Comparison of ENCODE assay signal across 2 cellular contexts in the genomic region with DNA sequence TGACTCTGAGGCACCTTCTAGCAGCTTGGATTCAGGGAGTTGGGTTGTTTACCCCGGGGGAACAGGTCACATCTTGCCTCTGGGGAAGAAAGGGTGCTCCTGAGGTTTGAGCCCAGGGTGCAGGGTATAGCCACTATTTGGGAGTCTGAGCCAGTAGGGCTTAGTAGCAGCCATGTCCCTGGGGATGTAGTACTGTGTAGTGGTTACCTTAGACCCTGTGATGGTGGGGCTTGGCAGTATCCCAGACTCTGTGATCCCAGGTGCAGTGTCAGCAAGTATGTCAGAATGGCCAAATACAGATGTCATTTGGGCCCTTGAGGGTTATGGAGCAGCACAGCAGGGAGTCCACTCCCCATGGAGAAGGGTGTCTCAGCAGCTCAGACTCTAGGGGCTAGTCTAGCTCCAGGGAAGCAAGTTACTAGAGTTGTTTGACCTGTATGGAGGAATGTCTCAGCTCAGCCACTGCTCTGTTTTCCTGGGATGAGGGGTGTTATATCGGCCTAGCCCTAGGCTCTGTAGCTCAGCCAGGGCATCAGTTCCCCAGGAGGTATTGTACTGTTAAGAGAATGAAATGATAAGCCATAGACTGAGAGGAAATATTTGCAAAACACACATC.
TF ChIP-seq lines count a peak whose summit lies in the region.

No MANE protein-coding gene starts in this region.

TF ChIP-seq in HEK293, 187 proteins besides CTCF, POLR2A, EP300 and RAD21 (continued from another document):
- no peak for TF ChIP-seq ZNF677 (tag by site-specific recombination; IDR thresholded peaks at IDR 0.05)
- no peak for TF ChIP-seq ZNF292 (tag by site-specific recombination; IDR thresholded peaks at IDR 0.05; ENCODE audit: borderline replicate concordance, low read depth)

TF ChIP-seq in HepG2, 621 proteins besides CTCF, POLR2A, EP300 and RAD21 (continued from another document):
- TF ChIP-seq ZFYVE20 (CRISPR knock-in tag; IDR thresholded peaks at IDR 0.05; ENCODE audit: borderline replicate concordance, low read depth) (no peak), RCOR2 (CRISPR knock-in tag; IDR thresholded peaks at IDR 0.05) (no peak), ZSCAN30 (CRISPR knock-in tag; IDR thresholded peaks at IDR 0.05) (no peak), ELF3 (CRISPR knock-in tag; IDR thresholded peaks at IDR 0.05) (no peak), ELF4 (CRISPR knock-in tag; IDR thresholded peaks at IDR 0.05; ENCODE audit: borderline replicate concordance) (no peak), ARNT2 (CRISPR knock-in tag; IDR thresholded peaks at IDR 0.05; ENCODE audit: low read depth) (no peak)
- TF ChIP-seq, protein P1, sequence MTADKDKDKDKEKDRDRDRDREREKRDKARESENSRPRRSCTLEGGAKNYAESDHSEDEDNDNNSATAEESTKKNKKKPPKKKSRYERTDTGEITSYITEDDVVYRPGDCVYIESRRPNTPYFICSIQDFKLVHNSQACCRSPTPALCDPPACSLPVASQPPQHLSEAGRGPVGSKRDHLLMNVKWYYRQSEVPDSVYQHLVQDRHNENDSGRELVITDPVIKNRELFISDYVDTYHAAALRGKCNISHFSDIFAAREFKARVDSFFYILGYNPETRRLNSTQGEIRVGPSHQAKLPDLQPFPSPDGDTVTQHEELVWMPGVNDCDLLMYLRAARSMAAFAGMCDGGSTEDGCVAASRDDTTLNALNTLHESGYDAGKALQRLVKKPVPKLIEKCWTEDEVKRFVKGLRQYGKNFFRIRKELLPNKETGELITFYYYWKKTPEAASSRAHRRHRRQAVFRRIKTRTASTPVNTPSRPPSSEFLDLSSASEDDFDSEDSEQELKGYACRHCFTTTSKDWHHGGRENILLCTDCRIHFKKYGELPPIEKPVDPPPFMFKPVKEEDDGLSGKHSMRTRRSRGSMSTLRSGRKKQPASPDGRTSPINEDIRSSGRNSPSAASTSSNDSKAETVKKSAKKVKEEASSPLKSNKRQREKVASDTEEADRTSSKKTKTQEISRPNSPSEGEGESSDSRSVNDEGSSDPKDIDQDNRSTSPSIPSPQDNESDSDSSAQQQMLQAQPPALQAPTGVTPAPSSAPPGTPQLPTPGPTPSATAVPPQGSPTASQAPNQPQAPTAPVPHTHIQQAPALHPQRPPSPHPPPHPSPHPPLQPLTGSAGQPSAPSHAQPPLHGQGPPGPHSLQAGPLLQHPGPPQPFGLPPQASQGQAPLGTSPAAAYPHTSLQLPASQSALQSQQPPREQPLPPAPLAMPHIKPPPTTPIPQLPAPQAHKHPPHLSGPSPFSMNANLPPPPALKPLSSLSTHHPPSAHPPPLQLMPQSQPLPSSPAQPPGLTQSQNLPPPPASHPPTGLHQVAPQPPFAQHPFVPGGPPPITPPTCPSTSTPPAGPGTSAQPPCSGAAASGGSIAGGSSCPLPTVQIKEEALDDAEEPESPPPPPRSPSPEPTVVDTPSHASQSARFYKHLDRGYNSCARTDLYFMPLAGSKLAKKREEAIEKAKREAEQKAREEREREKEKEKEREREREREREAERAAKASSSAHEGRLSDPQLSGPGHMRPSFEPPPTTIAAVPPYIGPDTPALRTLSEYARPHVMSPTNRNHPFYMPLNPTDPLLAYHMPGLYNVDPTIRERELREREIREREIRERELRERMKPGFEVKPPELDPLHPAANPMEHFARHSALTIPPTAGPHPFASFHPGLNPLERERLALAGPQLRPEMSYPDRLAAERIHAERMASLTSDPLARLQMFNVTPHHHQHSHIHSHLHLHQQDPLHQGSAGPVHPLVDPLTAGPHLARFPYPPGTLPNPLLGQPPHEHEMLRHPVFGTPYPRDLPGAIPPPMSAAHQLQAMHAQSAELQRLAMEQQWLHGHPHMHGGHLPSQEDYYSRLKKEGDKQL (CRISPR knock-in tag; IDR thresholded peaks at IDR 0.05; ENCODE audit: low read depth) = no peak
- TF ChIP-seq, protein P2, sequence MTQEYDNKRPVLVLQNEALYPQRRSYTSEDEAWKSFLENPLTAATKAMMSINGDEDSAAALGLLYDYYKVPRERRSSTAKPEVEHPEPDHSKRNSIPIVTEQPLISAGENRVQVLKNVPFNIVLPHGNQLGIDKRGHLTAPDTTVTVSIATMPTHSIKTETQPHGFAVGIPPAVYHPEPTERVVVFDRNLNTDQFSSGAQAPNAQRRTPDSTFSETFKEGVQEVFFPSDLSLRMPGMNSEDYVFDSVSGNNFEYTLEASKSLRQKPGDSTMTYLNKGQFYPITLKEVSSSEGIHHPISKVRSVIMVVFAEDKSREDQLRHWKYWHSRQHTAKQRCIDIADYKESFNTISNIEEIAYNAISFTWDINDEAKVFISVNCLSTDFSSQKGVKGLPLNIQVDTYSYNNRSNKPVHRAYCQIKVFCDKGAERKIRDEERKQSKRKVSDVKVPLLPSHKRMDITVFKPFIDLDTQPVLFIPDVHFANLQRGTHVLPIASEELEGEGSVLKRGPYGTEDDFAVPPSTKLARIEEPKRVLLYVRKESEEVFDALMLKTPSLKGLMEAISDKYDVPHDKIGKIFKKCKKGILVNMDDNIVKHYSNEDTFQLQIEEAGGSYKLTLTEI (CRISPR knock-in tag; conservative IDR thresholded peaks at IDR 0.05) = no peak
- TF ChIP-seq, protein P3, sequence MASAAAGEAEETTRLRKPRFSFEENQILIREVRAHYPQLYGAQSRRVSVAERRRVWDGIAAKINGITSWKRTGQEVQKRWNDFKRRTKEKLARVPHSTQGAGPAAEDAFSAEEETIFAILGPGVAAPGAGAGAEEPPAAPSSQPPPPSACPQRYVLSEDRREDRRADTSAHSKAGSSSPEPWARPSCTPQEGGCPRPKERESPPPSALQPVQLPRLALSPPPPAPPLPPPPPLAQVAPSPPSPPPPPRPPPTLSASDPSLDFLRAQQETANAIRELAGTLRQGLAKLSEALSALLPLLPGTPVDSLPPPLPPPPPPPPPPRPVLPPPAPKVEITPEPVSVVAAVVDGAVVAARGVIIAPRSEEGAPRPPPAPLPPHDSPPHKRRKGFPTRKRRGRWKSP (CRISPR knock-in tag; IDR thresholded peaks at IDR 0.05) = no peak
- TF ChIP-seq, protein P4, sequence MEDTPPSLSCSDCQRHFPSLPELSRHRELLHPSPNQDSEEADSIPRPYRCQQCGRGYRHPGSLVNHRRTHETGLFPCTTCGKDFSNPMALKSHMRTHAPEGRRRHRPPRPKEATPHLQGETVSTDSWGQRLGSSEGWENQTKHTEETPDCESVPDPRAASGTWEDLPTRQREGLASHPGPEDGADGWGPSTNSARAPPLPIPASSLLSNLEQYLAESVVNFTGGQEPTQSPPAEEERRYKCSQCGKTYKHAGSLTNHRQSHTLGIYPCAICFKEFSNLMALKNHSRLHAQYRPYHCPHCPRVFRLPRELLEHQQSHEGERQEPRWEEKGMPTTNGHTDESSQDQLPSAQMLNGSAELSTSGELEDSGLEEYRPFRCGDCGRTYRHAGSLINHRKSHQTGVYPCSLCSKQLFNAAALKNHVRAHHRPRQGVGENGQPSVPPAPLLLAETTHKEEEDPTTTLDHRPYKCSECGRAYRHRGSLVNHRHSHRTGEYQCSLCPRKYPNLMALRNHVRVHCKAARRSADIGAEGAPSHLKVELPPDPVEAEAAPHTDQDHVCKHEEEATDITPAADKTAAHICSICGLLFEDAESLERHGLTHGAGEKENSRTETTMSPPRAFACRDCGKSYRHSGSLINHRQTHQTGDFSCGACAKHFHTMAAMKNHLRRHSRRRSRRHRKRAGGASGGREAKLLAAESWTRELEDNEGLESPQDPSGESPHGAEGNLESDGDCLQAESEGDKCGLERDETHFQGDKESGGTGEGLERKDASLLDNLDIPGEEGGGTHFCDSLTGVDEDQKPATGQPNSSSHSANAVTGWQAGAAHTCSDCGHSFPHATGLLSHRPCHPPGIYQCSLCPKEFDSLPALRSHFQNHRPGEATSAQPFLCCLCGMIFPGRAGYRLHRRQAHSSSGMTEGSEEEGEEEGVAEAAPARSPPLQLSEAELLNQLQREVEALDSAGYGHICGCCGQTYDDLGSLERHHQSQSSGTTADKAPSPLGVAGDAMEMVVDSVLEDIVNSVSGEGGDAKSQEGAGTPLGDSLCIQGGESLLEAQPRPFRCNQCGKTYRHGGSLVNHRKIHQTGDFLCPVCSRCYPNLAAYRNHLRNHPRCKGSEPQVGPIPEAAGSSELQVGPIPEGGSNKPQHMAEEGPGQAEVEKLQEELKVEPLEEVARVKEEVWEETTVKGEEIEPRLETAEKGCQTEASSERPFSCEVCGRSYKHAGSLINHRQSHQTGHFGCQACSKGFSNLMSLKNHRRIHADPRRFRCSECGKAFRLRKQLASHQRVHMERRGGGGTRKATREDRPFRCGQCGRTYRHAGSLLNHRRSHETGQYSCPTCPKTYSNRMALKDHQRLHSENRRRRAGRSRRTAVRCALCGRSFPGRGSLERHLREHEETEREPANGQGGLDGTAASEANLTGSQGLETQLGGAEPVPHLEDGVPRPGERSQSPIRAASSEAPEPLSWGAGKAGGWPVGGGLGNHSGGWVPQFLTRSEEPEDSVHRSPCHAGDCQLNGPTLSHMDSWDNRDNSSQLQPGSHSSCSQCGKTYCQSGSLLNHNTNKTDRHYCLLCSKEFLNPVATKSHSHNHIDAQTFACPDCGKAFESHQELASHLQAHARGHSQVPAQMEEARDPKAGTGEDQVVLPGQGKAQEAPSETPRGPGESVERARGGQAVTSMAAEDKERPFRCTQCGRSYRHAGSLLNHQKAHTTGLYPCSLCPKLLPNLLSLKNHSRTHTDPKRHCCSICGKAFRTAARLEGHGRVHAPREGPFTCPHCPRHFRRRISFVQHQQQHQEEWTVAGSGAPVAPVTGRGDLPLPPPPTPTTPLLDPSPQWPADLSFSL (CRISPR knock-in tag; IDR thresholded peaks at IDR 0.05) = no peak
TF ChIP-seq in HepG2: peak in this region for 0.
